In the genomic region with DNA sequence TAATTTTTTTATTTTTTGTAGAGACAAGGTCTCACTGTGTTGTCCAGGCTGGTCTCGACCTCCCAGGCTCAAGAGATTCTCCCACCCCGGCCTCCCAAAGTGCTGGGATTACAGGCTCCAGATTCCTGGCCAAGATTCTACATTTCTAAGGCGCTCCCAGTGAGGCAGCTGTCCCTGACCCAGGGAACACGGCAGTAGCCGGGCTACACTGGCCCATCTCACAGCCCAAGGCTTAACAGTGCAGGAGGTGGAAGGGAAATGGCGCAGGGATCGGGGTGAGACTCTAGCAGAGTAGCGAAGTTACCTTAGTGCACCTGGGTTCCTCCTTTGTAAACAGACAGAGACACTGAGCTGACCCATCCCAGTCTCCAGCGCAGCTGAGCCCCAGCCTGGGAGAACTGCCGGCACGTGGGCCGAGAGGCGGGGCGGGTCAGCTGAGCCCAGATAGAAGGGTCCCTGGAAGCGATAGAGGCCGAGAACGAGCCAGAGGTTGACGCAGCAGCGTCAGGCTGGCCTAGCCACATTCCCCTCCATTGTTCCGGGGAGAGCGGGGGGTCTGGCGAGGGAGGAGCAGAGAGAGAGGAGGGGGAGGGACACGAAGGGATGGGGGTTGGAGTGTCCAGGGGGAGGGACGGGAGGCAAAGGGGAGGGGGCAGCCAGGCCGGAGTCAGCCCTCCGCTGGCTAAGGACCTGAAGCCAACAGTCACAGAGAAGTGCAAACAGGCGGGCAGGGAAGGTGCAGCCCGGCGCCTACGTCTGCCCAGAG, we compare ENCODE assay signal across 8 cellular contexts. TPM values are rescaled to one million over a fixed set of nuclear protein-coding genes. Genes with fewer than 3 reads are reported as not detected.
A peak's percentile ranks its signal among the peaks of the same experiment; 100 is the strongest.
DNase-seq lines count a peak whose midpoint lies in the region; ATAC-seq and TF ChIP-seq lines count a peak whose summit lies in the region.

No MANE protein-coding gene starts in this region.

- peaks cover 23% of the 10 kb centered on the region for H4K20me1 ChIP-seq in Karpas-422 (ENCODE audit: insufficient read depth, low read depth, low read length)

- peaks cover 23% of the 10 kb centered on the region for H3K36me3 ChIP-seq in A673 (ENCODE audit: insufficient read depth, low read length, poor library complexity, severe bottlenecking)
- H3K36me3 ChIP-seq in Karpas-422 (ENCODE audit: insufficient read depth, low read length): 0 out of 2 replicates have a peak, but pooled peaks cover 4% of the 10 kb centered on the region
- peaks cover 12 to 14% of the 10 kb centered on the region in 2 experiments for H3K36me3 ChIP-seq in mesenchymal stem cell (ENCODE audit: control insufficient read depth in 1 of 2, insufficient read depth in 2 of 2, low read depth in 1 of 2, low read length in 2 of 2)
- no peaks in the 10 kb centered on the region for H3K36me3 ChIP-seq in upper lobe of right lung

- H3K23ac ChIP-seq in mesenchymal stem cell (ENCODE audit: low read length in 2 of 2): peak overlapping the region in 1 of 2 experiments; percentile 56

- no peak overlapping the region for H2BK5ac ChIP-seq in mesenchymal stem cell (ENCODE audit: low read depth, low read length, poor library complexity, severe bottlenecking)

- H3K9ac ChIP-seq in Karpas-422 (ENCODE audit: low read length) (peak overlapping the region; percentile 13; the same call in 1 of the 2 replicates), mesenchymal stem cell (ENCODE audit: low read length) (peak overlapping the region; percentile 91)

- CTCF ChIA-PET in A673 (lab: Charles Lee): interaction anchor here (1.0 kb wide), 1 partner anchor 12 kb away, joined by 3 read pairs; no protein-coding TSS in a partner anchor

- H2BK15ac ChIP-seq in mesenchymal stem cell (ENCODE audit: low read depth, poor library complexity, severe bottlenecking): peak overlapping the region; percentile 60

- H3K79me1 ChIP-seq in mesenchymal stem cell (replicated peaks; ENCODE audit: low read length, poor library complexity, severe bottlenecking): no peaks in the 10 kb centered on the region

- H4K8ac ChIP-seq in mesenchymal stem cell (ENCODE audit: low read length): peak overlapping the region; percentile 94

- H2AFZ ChIP-seq in Karpas-422 (ENCODE audit: low read length) (no peak overlapping the region), mesenchymal stem cell (ENCODE audit: low read depth, low read length) (no peak overlapping the region)

- H3K4me1 ChIP-seq in A673 (ENCODE audit: insufficient read depth, low read length, poor library complexity, severe bottlenecking) (peaks cover 51% of the 10 kb centered on the region), Karpas-422 (ENCODE audit: low read length) (peaks cover 56% of the 10 kb centered on the region), mesenchymal stem cell (ENCODE audit: control insufficient read depth, insufficient read depth, low read depth, low read length) (peaks cover 55% of the 10 kb centered on the region), upper lobe of right lung (peaks cover 47% of the 10 kb centered on the region)

- TF ChIP-seq CTCF in A673 (conservative IDR thresholded peaks at IDR 0.05; ENCODE audit: low read depth, low read length): no peak
- TF ChIP-seq CTCF in coronary artery (IDR thresholded peaks at IDR 0.05): no peak
- no peak for TF ChIP-seq CTCF in upper lobe of right lung (IDR thresholded peaks at IDR 0.05)

- POLR2A ChIA-PET in A673 (lab: Charles Lee; ENCODE audit: low non-redundant PET): interaction anchor here (0.6 kb wide), 1 partner anchor 66 kb away, joined by 3 read pairs; no protein-coding TSS in a partner anchor

- H3K79me2 ChIP-seq in Karpas-422 (ENCODE audit: low read length): peaks cover 62% of the 10 kb centered on the region

- H3K14ac ChIP-seq in mesenchymal stem cell (ENCODE audit: low read length in 2 of 2): peak overlapping the region in 1 of 2 experiments; percentile 96

- H3K9me2 ChIP-seq in Karpas-422 (replicated peaks; ENCODE audit: insufficient read depth, low read length): no peaks in the 10 kb centered on the region

- peak overlapping the region; percentile 84 to 86 for H3K18ac ChIP-seq in mesenchymal stem cell (ENCODE audit: low read depth in 1 of 2, low read length in 2 of 2)

- WGBS in mesenchymal stem cell: 21% methylated on average over 30 of the region's 30 CpGs

- no peak overlapping the region for H2AK5ac ChIP-seq in mesenchymal stem cell (ENCODE audit: low read length, severe bottlenecking)

- H2BK120ac ChIP-seq in mesenchymal stem cell (ENCODE audit: low read depth, low read length): peak overlapping the region; percentile 54

- peak overlapping the region; percentile 96 for H3K27ac ChIP-seq in A673 (ENCODE audit: low read depth, low read length, poor library complexity, severe bottlenecking)
- peak overlapping the region; percentile 47; the same call in 1 of the 2 replicates for H3K27ac ChIP-seq in Karpas-422 (ENCODE audit: low read length)
- H3K27ac ChIP-seq in coronary artery: peak overlapping the region; percentile 68 to 92
- peak overlapping the region; percentile 42 for H3K27ac ChIP-seq in mesenchymal stem cell (ENCODE audit: low read length, poor library complexity, severe bottlenecking)
- peak overlapping the region; percentile 89 for H3K27ac ChIP-seq in upper lobe of right lung

- H3K27me3 ChIP-seq in A673 (replicated peaks; ENCODE audit: insufficient read depth, low read depth, low read length, poor library complexity): no peaks in the 10 kb centered on the region
- no peaks in the 10 kb centered on the region for H3K27me3 ChIP-seq in Karpas-422 (ENCODE audit: low read length)
- no peaks in the 10 kb centered on the region for H3K27me3 ChIP-seq in mesenchymal stem cell (ENCODE audit: control insufficient read depth in 1 of 2, insufficient read depth in 1 of 2, low read length in 2 of 2)
- no peaks in the 10 kb centered on the region for H3K27me3 ChIP-seq in upper lobe of right lung

- peak overlapping the region; percentile 81 to 92 for H3K4ac ChIP-seq in mesenchymal stem cell (ENCODE audit: low read depth in 1 of 2, low read length in 2 of 2)

- no peak for ATAC-seq in upper lobe of right lung
- ATAC-seq in HG02798 (IDR thresholded peaks at IDR 0.05; ENCODE audit: poor library complexity, unreplicated experiment): no peak

- H2BK12ac ChIP-seq in mesenchymal stem cell (ENCODE audit: low read length in 2 of 2): peak overlapping the region; percentile 38 to 91

- H3K4me3 ChIP-seq in A673 (ENCODE audit: low read depth, low read length, poor library complexity, severe bottlenecking) (peak overlapping the region; percentile 90), Karpas-422 (ENCODE audit: low read length) (peak overlapping the region; percentile 92; the same call in 1 of the 2 replicates), coronary artery (peak overlapping the region; percentile 81), mesenchymal stem cell (ENCODE audit: insufficient read depth in 1 of 2, low read depth in 1 of 2, low read length in 2 of 2) (peak overlapping the region; percentile 77 to 87), upper lobe of right lung (peak overlapping the region; percentile 90)

- H4K91ac ChIP-seq in mesenchymal stem cell (ENCODE audit: low read length): peak overlapping the region; percentile 90

- BruUV-seq in A673 (replicated peaks; lab: Mats Ljungman, UMichigan): no TSS peak

- no peaks in the 10 kb centered on the region for H3K9me3 ChIP-seq in A673 (ENCODE audit: low read depth, low read length, poor library complexity, severe bottlenecking)
- H3K9me3 ChIP-seq in Karpas-422 (ENCODE audit: low read length): no peaks in the 10 kb centered on the region
- no peaks in the 10 kb centered on the region for H3K9me3 ChIP-seq in mesenchymal stem cell (ENCODE audit: control insufficient read depth, low read length)
- no peaks in the 10 kb centered on the region for H3K9me3 ChIP-seq in upper lobe of right lung

- DNase-seq in A673 (ENCODE audit: low spot score): peak; percentile 54
- DNase-seq in Karpas-422: no peak
- DNase-seq in coronary artery (ENCODE audit: low spot score): no peak
- peak; percentile 51 for DNase-seq in mesenchymal stem cell
- no peak for DNase-seq in upper lobe of right lung
- DNase-seq in stimulated activated CD4-positive, alpha-beta T cell treated with anti-CD3 and anti-CD28 coated beads, Interleukin-4, amount 100 ng/mL, for 4 hours: no peak
- no peak for DNase-seq in DMS 273 treated with DMSO at 0.1 percent for 48 hours (lab: John Stamatoyannopoulos, UW)

- intact Hi-C loops in A673 (cut with micrococcal nuclease; ENCODE audit: unreplicated experiment): loop anchor here (5.0 kb wide), 2 partner anchors 69 to 204 kb away; partner anchors contain the start of genes PMM2 and TMEM186
- intact Hi-C loops in upper lobe of right lung (cut with DNase I): loop anchor here (10.0 kb wide), 1 partner anchor 62 kb away; no protein-coding TSS in a partner anchor

- H3K4me2 ChIP-seq in Karpas-422 (ENCODE audit: low read depth, low read length, poor library complexity, severe bottlenecking): peak overlapping the region; percentile 93
- H3K4me2 ChIP-seq in mesenchymal stem cell (ENCODE audit: low read length, poor library complexity, severe bottlenecking): peak overlapping the region; percentile 98

RNA-seq across cellular contexts. Expression of gene CARHSP1, which starts 2.5 kb away (rescaled TPM):
- total RNA-seq in A673 (2021): 316 and 329 TPM in 2 replicates
- 48.3 and 64.4 TPM in 2 replicates for total RNA-seq in Karpas-422 (2014; rRNA removed; shearing (Covaris generic); ENCODE audit: low replicate concordance)
- 78.8 TPM for polyA plus RNA-seq in mesenchymal stem cell (2013, experiment 1 of 2)
- 76.6 TPM for polyA plus RNA-seq in mesenchymal stem cell (2013, experiment 2 of 2)
- 103 TPM for total RNA-seq in upper lobe of right lung

RNA-seq across cellular contexts. Expression of gene LITAFD, which starts 15.8 kb away (rescaled TPM):
- total RNA-seq in A673 (2021): not detected in 2 replicates
- total RNA-seq in Karpas-422 (2014; rRNA removed; shearing (Covaris generic); ENCODE audit: low replicate concordance): 0.45 TPM in 1 of 2 replicates, not detected in the other
- not detected for polyA plus RNA-seq in mesenchymal stem cell (2013, experiment 1 of 2)
- polyA plus RNA-seq in mesenchymal stem cell (2013, experiment 2 of 2): not detected
- total RNA-seq in upper lobe of right lung: not detected

Comparison
In these comparisons a context has a peak if more than half of its experiments do, and no peak if none do; other contexts are left out.
1. DNase-seq: peak in A673 (single experiment) and mesenchymal stem cell (single experiment); none in Karpas-422 (single experiment), coronary artery (single experiment), upper lobe of right lung (single experiment), stimulated activated CD4-positive, alpha-beta T cell treated with anti-CD3 and anti-CD28 coated beads, Interleukin-4, amount 100 ng/mL, for 4 hours (0 of 2) and DMS 273 treated with DMSO at 0.1 percent for 48 hours (single experiment).
2. H3K27ac ChIP-seq: peak in every context shown above with its lines; median percentile 96 in A673; 89 in upper lobe of right lung; 80 in coronary artery; 47 in Karpas-422; 42 in mesenchymal stem cell.
3. Peak in every context shown above with its lines, with median percentiles within 50 percentile points of each other: H3K4me3 ChIP-seq.